Comparison of ENCODE assay signal across 1 cellular context in the genomic region with DNA sequence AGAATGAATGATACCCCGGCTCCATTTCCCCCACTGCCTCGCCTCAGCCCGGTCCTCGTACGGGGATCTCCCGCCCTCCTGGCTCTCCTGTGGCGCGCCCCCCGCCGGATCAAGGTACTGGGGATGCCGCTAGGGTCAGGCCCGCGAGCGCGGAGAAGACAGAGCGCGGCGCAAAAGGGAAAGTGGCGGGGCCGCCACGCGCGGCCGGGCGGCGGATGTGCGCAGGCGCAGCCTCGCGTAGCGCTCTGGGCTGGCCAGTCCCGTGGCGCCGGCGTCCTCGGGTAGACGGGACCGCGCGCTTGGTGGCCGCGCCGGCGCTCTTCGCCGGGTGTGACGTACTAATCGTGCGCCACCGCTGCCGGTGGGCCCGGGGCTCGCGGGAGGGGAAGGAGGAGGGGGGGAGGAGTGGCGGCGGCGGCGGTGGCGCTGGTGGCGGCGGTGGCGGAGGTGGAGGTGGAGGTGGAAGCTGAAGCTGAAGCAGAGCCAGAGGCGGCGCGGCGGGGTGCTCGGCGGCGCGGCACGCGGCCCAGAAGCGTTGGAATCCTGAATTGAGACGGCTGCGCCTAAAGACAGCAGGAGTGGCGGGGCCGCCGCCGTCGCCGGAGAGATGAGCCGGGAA.
TF ChIP-seq lines count a peak whose summit lies in the region.

SENP3 (plus strand) TSS at position 331 of the 619 bp plus-strand sequence. CDS start 1,158 bp downstream, outside the sequence.

TF ChIP-seq in HepG2, 621 proteins besides CTCF, POLR2A, EP300 and RAD21 (continued from another document and continues in another):
- peak; percentile 21; the same call in 1 of the 2 replicates for TF ChIP-seq MYC (CRISPR knock-in tag; IDR thresholded peaks at IDR 0.05; ENCODE audit: borderline replicate concordance)
- TF ChIP-seq, protein P1, sequence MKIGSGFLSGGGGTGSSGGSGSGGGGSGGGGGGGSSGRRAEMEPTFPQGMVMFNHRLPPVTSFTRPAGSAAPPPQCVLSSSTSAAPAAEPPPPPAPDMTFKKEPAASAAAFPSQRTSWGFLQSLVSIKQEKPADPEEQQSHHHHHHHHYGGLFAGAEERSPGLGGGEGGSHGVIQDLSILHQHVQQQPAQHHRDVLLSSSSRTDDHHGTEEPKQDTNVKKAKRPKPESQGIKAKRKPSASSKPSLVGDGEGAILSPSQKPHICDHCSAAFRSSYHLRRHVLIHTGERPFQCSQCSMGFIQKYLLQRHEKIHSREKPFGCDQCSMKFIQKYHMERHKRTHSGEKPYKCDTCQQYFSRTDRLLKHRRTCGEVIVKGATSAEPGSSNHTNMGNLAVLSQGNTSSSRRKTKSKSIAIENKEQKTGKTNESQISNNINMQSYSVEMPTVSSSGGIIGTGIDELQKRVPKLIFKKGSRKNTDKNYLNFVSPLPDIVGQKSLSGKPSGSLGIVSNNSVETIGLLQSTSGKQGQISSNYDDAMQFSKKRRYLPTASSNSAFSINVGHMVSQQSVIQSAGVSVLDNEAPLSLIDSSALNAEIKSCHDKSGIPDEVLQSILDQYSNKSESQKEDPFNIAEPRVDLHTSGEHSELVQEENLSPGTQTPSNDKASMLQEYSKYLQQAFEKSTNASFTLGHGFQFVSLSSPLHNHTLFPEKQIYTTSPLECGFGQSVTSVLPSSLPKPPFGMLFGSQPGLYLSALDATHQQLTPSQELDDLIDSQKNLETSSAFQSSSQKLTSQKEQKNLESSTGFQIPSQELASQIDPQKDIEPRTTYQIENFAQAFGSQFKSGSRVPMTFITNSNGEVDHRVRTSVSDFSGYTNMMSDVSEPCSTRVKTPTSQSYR (CRISPR knock-in tag; IDR thresholded peaks at IDR 0.05; ENCODE audit: borderline replicate concordance) = peak; percentile 65
- TF ChIP-seq ZNF230 (CRISPR knock-in tag; IDR thresholded peaks at IDR 0.05) = 0 out of 2 replicates have a peak, but pooled peaks have one; percentile 63
- peak; percentile 14; the same call in 1 of the 2 replicates for TF ChIP-seq TARDBP (CRISPR knock-in tag; IDR thresholded peaks at IDR 0.05)
- peak; percentile 84 for TF ChIP-seq RBFOX2 (IDR thresholded peaks at IDR 0.05; ENCODE audit: low read depth, low read length)
- no peak for TF ChIP-seq HNF4G (IDR thresholded peaks at IDR 0.05; ENCODE audit: borderline replicate concordance, low read depth, low read length)
- peak; percentile 62; the same call in 1 of the 2 replicates for TF ChIP-seq HNF4G (CRISPR knock-in tag; IDR thresholded peaks at IDR 0.05; ENCODE audit: borderline replicate concordance, low read depth)
- TF ChIP-seq ZNF891 (CRISPR knock-in tag; IDR thresholded peaks at IDR 0.05) = peak; percentile 24; the same call in 1 of the 2 replicates
- no peak for TF ChIP-seq ZNF335 (CRISPR knock-in tag; IDR thresholded peaks at IDR 0.05)
- TF ChIP-seq ZNF574 (CRISPR knock-in tag; IDR thresholded peaks at IDR 0.05) = peak; percentile 73
- 0 out of 2 replicates have a peak, but pooled peaks have one; percentile 70 for TF ChIP-seq ZIK1 (CRISPR knock-in tag; IDR thresholded peaks at IDR 0.05; ENCODE audit: borderline replicate concordance, low read depth)
- peak; percentile 84; the same call in 1 of the 2 replicates for TF ChIP-seq KMT2B (CRISPR knock-in tag; IDR thresholded peaks at IDR 0.05)
- TF ChIP-seq ZNF543 (CRISPR knock-in tag; IDR thresholded peaks at IDR 0.05) = peak; percentile 56
- TF ChIP-seq MXI1 (IDR thresholded peaks at IDR 0.05; ENCODE audit: borderline replicate concordance, low read depth, low read length) = peak; percentile 76; the same call in 2 of the 3 replicates
- TF ChIP-seq ZNF761 (CRISPR knock-in tag; conservative IDR thresholded peaks at IDR 0.05) = peak; percentile 90
- TF ChIP-seq MEIS1 (CRISPR knock-in tag; IDR thresholded peaks at IDR 0.05; ENCODE audit: borderline replicate concordance) = 0 out of 2 replicates have a peak, but pooled peaks have one; percentile 33
- no peak for TF ChIP-seq FIP1L1 (IDR thresholded peaks at IDR 0.05; ENCODE audit: borderline replicate concordance, insufficient read depth, low read depth, low read length)
- TF ChIP-seq, protein P2, sequence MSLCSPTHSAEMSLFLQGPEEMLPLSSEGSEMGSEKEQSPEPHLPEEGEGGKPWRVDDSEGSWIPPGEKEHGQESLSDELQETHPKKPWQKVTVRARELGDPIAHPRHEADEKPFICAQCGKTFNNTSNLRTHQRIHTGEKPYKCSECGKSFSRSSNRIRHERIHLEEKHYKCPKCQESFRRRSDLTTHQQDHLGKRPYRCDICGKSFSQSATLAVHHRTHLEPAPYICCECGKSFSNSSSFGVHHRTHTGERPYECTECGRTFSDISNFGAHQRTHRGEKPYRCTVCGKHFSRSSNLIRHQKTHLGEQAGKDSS (CRISPR knock-in tag; IDR thresholded peaks at IDR 0.05; ENCODE audit: borderline replicate concordance, low read depth) = 0 out of 2 replicates have a peak, but pooled peaks have one; percentile 13
- TF ChIP-seq, protein P3, sequence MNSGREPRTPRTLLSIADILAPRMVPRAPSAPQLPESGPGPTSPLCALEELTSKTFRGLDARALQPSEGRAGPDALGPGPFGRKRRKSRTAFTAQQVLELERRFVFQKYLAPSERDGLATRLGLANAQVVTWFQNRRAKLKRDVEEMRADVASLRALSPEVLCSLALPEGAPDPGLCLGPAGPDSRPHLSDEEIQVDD (CRISPR knock-in tag; IDR thresholded peaks at IDR 0.05; ENCODE audit: borderline replicate concordance) = 0 out of 2 replicates have a peak, but pooled peaks have one; percentile 26
- TF ChIP-seq SSRP1 (CRISPR knock-in tag; IDR thresholded peaks at IDR 0.05) = no peak
- 0 out of 2 replicates have a peak, but pooled peaks have one; percentile 55 for TF ChIP-seq MAF1 (CRISPR knock-in tag; IDR thresholded peaks at IDR 0.05; ENCODE audit: borderline replicate concordance)
- peak; percentile 84 for TF ChIP-seq ZFX (CRISPR knock-in tag; IDR thresholded peaks at IDR 0.05; ENCODE audit: low read depth)
- 0 out of 2 replicates have a peak, but pooled peaks have one; percentile 51 for TF ChIP-seq ZNF616 (CRISPR knock-in tag; IDR thresholded peaks at IDR 0.05; ENCODE audit: low read depth)
- peak; percentile 81; the same call in 1 of the 2 replicates for TF ChIP-seq ZNF639 (CRISPR knock-in tag; conservative IDR thresholded peaks at IDR 0.05)
- TF ChIP-seq, protein P4, sequence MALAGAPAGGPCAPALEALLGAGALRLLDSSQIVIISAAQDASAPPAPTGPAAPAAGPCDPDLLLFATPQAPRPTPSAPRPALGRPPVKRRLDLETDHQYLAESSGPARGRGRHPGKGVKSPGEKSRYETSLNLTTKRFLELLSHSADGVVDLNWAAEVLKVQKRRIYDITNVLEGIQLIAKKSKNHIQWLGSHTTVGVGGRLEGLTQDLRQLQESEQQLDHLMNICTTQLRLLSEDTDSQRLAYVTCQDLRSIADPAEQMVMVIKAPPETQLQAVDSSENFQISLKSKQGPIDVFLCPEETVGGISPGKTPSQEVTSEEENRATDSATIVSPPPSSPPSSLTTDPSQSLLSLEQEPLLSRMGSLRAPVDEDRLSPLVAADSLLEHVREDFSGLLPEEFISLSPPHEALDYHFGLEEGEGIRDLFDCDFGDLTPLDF (CRISPR knock-in tag; IDR thresholded peaks at IDR 0.05) = peak; percentile 65
- TF ChIP-seq ZC3H4 (CRISPR knock-in tag; IDR thresholded peaks at IDR 0.05; ENCODE audit: borderline replicate concordance) = no peak
- peak; percentile 74 for TF ChIP-seq PHF8 (CRISPR knock-in tag; IDR thresholded peaks at IDR 0.05)
- peak; percentile 69 for TF ChIP-seq YEATS4 (CRISPR knock-in tag; IDR thresholded peaks at IDR 0.05; ENCODE audit: borderline replicate concordance)
- peak; percentile 52; the same call in 1 of the 2 replicates for TF ChIP-seq ZNF329 (CRISPR knock-in tag; IDR thresholded peaks at IDR 0.05; ENCODE audit: low read depth)
- peak; percentile 88 for TF ChIP-seq GABPB1 (CRISPR knock-in tag; IDR thresholded peaks at IDR 0.05)
- peak; percentile 73; the same call in 1 of the 2 replicates for TF ChIP-seq ZBTB14 (CRISPR knock-in tag; IDR thresholded peaks at IDR 0.05)
- 0 out of 2 replicates have a peak, but pooled peaks have one; percentile 40 for TF ChIP-seq ZNF343 (CRISPR knock-in tag; IDR thresholded peaks at IDR 0.05)
- peak; percentile 89 for TF ChIP-seq HOXA3 (CRISPR knock-in tag; IDR thresholded peaks at IDR 0.05)
- TF ChIP-seq, protein P5, sequence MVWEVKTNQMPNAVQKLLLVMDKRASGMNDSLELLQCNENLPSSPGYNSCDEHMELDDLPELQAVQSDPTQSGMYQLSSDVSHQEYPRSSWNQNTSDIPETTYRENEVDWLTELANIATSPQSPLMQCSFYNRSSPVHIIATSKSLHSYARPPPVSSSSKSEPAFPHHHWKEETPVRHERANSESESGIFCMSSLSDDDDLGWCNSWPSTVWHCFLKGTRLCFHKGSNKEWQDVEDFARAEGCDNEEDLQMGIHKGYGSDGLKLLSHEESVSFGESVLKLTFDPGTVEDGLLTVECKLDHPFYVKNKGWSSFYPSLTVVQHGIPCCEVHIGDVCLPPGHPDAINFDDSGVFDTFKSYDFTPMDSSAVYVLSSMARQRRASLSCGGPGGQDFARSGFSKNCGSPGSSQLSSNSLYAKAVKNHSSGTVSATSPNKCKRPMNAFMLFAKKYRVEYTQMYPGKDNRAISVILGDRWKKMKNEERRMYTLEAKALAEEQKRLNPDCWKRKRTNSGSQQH (CRISPR knock-in tag; IDR thresholded peaks at IDR 0.05; ENCODE audit: low read depth) = peak; percentile 84; the same call in 1 of the 2 replicates
- peak; percentile 94 for TF ChIP-seq HNRNPK (IDR thresholded peaks at IDR 0.05; ENCODE audit: low read depth, low read length, poor library complexity, severe bottlenecking)
- TF ChIP-seq, protein P6, sequence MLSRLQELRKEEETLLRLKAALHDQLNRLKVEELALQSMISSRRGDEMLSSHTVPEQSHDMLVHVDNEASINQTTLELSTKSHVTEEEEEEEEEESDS (CRISPR knock-in tag; IDR thresholded peaks at IDR 0.05; ENCODE audit: borderline replicate concordance) = no peak
- no peak for TF ChIP-seq FOXO1 (CRISPR knock-in tag; IDR thresholded peaks at IDR 0.05)
- 0 out of 2 replicates have a peak, but pooled peaks have one; percentile 37 for TF ChIP-seq TMF1 (CRISPR knock-in tag; IDR thresholded peaks at IDR 0.05; ENCODE audit: low read depth)
- TF ChIP-seq, protein P7, sequence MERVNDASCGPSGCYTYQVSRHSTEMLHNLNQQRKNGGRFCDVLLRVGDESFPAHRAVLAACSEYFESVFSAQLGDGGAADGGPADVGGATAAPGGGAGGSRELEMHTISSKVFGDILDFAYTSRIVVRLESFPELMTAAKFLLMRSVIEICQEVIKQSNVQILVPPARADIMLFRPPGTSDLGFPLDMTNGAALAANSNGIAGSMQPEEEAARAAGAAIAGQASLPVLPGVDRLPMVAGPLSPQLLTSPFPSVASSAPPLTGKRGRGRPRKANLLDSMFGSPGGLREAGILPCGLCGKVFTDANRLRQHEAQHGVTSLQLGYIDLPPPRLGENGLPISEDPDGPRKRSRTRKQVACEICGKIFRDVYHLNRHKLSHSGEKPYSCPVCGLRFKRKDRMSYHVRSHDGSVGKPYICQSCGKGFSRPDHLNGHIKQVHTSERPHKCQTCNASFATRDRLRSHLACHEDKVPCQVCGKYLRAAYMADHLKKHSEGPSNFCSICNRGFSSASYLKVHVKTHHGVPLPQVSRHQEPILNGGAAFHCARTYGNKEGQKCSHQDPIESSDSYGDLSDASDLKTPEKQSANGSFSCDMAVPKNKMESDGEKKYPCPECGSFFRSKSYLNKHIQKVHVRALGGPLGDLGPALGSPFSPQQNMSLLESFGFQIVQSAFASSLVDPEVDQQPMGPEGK (CRISPR knock-in tag; IDR thresholded peaks at IDR 0.05) = peak; percentile 54; the same call in 1 of the 2 replicates
- peak; percentile 75 for TF ChIP-seq SALL2 (CRISPR knock-in tag; IDR thresholded peaks at IDR 0.05)
- TF ChIP-seq HDAC2 (CRISPR knock-in tag; IDR thresholded peaks at IDR 0.05) = peak; percentile 40; the same call in 1 of the 2 replicates
- TF ChIP-seq PCBP2 (optimal IDR thresholded peaks at IDR 0.05; ENCODE audit: low read depth, low read length, poor library complexity, severe bottlenecking) = no peak
